ENCODE assay signal across 21 cellular contexts in the genomic region with DNA sequence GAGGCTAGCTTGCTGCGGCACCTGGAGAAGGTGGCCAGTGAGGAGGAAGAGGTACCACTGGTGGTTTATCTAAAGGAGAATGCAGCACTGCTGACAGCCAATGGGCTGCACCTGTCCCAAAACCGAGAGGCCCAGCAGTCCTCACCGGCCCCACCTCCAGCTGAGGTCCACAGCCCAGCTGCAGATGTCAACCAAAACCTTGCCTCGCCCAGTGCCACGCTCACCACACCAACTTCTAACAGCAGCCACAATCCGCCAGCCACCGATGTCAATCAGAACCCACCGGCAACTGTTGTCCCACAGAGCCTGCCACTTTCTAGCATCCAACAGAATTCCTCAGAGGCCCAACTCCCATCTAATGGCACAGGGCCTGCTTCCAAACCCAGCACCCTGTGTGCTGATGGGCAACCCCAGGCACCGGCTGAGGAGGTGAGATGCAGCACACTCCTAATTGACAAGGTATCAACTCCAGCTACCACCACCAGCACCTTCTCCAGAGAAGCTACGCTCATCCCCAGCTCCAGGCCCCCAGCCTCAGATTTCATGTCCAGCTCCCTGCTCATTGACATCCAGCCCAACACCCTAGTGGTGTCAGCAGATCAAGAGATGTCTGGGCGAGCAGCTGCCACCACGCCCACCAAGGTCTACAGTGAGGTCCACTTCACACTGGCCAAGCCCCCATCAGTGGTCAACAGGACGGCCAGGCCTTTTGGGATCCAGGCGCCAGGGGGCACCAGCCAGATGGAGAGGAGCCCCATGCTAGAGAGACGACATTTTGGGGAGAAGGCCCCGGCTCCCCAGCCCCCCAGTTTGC. TPM values are rescaled to one million over a fixed set of nuclear protein-coding genes. Genes with fewer than 3 reads are reported as not detected.
DNase-seq lines count a peak whose midpoint lies in the region; FAIRE-seq and TF ChIP-seq lines count a peak whose summit lies in the region.
"Had no signal": no experiment of that assay in that cellular context is flagged by ENCODE, and none has a peak within 500 bp of the region (broad histone marks: within the 10 kb centered on the region; RNA-seq: fewer than 3 reads in every experiment).

No MANE protein-coding gene starts in this region.

- intact Hi-C loops in ascending aorta (cut with DNase I) (no loop called here), breast epithelium (cut with DNase I; ENCODE audit: low total_unique reads) (no loop called here)

- H2BK120ac ChIP-seq in trophoblast cell (ENCODE audit: insufficient read depth, low read length, poor library complexity), result no peak overlapping the region

- H3K27ac ChIP-seq in ascending aorta (peak overlapping the region; percentile 86), right atrium auricular region (peak overlapping the region; percentile 96), trophoblast cell (ENCODE audit: low read depth, low read length) (no peak overlapping the region), WERI-Rb-1 (no peak overlapping the region), breast epithelium (peak overlapping the region in 1 of 2 donors; percentile 54)
- H3K27ac ChIP-seq: right lobe of liver had no signal

- H2AFZ ChIP-seq in trophoblast cell (ENCODE audit: insufficient read depth, low read length, poor library complexity), result no peak overlapping the region

- TF ChIP-seq CTCF in ascending aorta (IDR thresholded peaks at IDR 0.05), result no peak
- no peak for TF ChIP-seq CTCF in right atrium auricular region (IDR thresholded peaks at IDR 0.05)
- no peak for TF ChIP-seq CTCF in GM20000 (IDR thresholded peaks at IDR 0.05; ENCODE audit: extremely low read depth, missing control alignments)
- TF ChIP-seq CTCF in WERI-Rb-1 (IDR thresholded peaks at IDR 0.05; ENCODE audit: low read depth, low read length), result no peak
- no peak for TF ChIP-seq CTCF in breast epithelium (IDR thresholded peaks at IDR 0.05)

- peaks cover 15% of the 10 kb centered on the region for H3K79me1 ChIP-seq in trophoblast cell (ENCODE audit: low read length)

- H3K9me3 ChIP-seq in ascending aorta, result no peaks in the 10 kb centered on the region
- no peaks in the 10 kb centered on the region for H3K9me3 ChIP-seq in right atrium auricular region
- H3K9me3 ChIP-seq in trophoblast cell (ENCODE audit: insufficient read depth, low read depth, low read length), result no peaks in the 10 kb centered on the region
- H3K9me3 ChIP-seq in WERI-Rb-1 (ENCODE audit: severe bottlenecking), result no peaks in the 10 kb centered on the region
- H3K9me3 ChIP-seq in breast epithelium, result no peaks in the 10 kb centered on the region
- H3K9me3 ChIP-seq: right lobe of liver had no signal

- H3K27me3 ChIP-seq in ascending aorta (no peaks in the 10 kb centered on the region), right atrium auricular region (no peaks in the 10 kb centered on the region), trophoblast cell (ENCODE audit: insufficient read depth, low read length) (no peaks in the 10 kb centered on the region), WERI-Rb-1 (ENCODE audit: insufficient read depth, low read depth, severe bottlenecking) (no peaks in the 10 kb centered on the region), breast epithelium (no peaks in the 10 kb centered on the region)
- H3K27me3 ChIP-seq: right lobe of liver had no signal

- H3K4ac ChIP-seq in trophoblast cell (ENCODE audit: low read depth, low read length), result no peak overlapping the region

- H3K4me1 ChIP-seq in ascending aorta, result peaks cover 47 to 90% of the 10 kb centered on the region in 2 donors
- H3K4me1 ChIP-seq in right atrium auricular region, result peaks cover 0 to 99% of the 10 kb centered on the region in 2 donors
- H3K4me1 ChIP-seq in trophoblast cell (ENCODE audit: control insufficient read depth in 1 of 2, insufficient read depth in 2 of 2, low read length in 2 of 2), result peaks cover 14 to 23% of the 10 kb centered on the region in 2 experiments
- peaks cover 0 to 9% of the 10 kb centered on the region in 2 donors for H3K4me1 ChIP-seq in breast epithelium

- no peak overlapping the region for H2BK5ac ChIP-seq in trophoblast cell (ENCODE audit: low read depth, low read length, poor library complexity)

- H3K14ac ChIP-seq in trophoblast cell (ENCODE audit: low read length), result no peak overlapping the region

- H3K18ac ChIP-seq in trophoblast cell (ENCODE audit: low read length), result no peak overlapping the region

- peaks cover 5% of the 10 kb centered on the region for H3K79me2 ChIP-seq in trophoblast cell (ENCODE audit: control insufficient read depth, insufficient read depth, low read length, poor library complexity)

- DNase-seq in ascending aorta (ENCODE audit: low spot score in 2 of 2) (no peak), right atrium auricular region (ENCODE audit: low spot score) (no peak), trophoblast cell (no peak), urothelium cell line (ENCODE audit: low spot score) (no peak), GM20000 (ENCODE audit: low spot score) (no peak), WERI-Rb-1 (no peak), breast epithelium (ENCODE audit: low spot score in 2 of 2) (no peak)
- DNase-seq: activated CD4-positive, alpha-beta T cell treated with anti-CD3 and anti-CD28 coated beads, Interleukin-2, amount 10 ng/mL, durations not matched to agents 7 days and 5 days; activated CD8-positive, alpha-beta memory T cell treated with anti-CD3 and anti-CD28 coated beads, Interleukin-2, amount 50 U/mL, for 4 hours; activated effector memory CD4-positive, alpha-beta T cell treated with anti-CD3 and anti-CD28 coated beads, Interleukin-2, amount 50 U/mL, for 16 hours; amniotic stem cell; CD4-positive, alpha-beta memory T cell; DMS153; effector CD4-positive, alpha-beta T cell; GDM1; GOT3; NCI-H2171 treated with DMSO at 0.1 percent for 48 hours; NCI-H526 treated with DMSO at 0.1 percent for 48 hours; T-helper 17 cell had no signal

- H2AK5ac ChIP-seq in trophoblast cell (ENCODE audit: low read length), result no peak overlapping the region

- H4K91ac ChIP-seq in trophoblast cell (ENCODE audit: low read depth, low read length), result peak overlapping the region; percentile 22

- no peak overlapping the region for H4K8ac ChIP-seq in trophoblast cell (ENCODE audit: low read depth, low read length)

- H2BK12ac ChIP-seq in trophoblast cell (ENCODE audit: low read length), result no peak overlapping the region

- FAIRE-seq in urothelium cell line (lab: Jason Lieb, UNC), result peak; percentile 35

- peak overlapping the region in 1 of 2 donors; percentile 35 for H3K4me3 ChIP-seq in ascending aorta
- H3K4me3 ChIP-seq in right atrium auricular region, result no peak overlapping the region
- no peak overlapping the region for H3K4me3 ChIP-seq in trophoblast cell (ENCODE audit: low read depth, low read length)
- no peak overlapping the region for H3K4me3 ChIP-seq in WERI-Rb-1 (ENCODE audit: low read depth, low read length)
- no peak overlapping the region for H3K4me3 ChIP-seq in breast epithelium
- H3K4me3 ChIP-seq: right lobe of liver had no signal

- H3K4me2 ChIP-seq in trophoblast cell (ENCODE audit: low read length), result no peak overlapping the region

- H3K9ac ChIP-seq in trophoblast cell (ENCODE audit: low read length), result no peak overlapping the region

- H3K36me3 ChIP-seq in ascending aorta (peaks cover 34 to 46% of the 10 kb centered on the region in 2 donors), right atrium auricular region (peaks cover 55% of the 10 kb centered on the region), trophoblast cell (ENCODE audit: control insufficient read depth in 1 of 2, insufficient read depth in 2 of 2, low read length in 2 of 2) (peaks cover 52 to 59% of the 10 kb centered on the region in 2 experiments), WERI-Rb-1 (no peaks in the 10 kb centered on the region), breast epithelium (no peaks in the 10 kb centered on the region)

- no CpG with 5 or more reads among the region's 16 CpGs for WGBS in trophoblast cell (ENCODE audit: extremely low coverage, insufficient coverage, insufficient read length)

- no peak overlapping the region for H4K12ac ChIP-seq in trophoblast cell (ENCODE audit: low read depth, low read length)

- TF ChIP-seq POLR2A in breast epithelium (IDR thresholded peaks at IDR 0.05), result no peak

- no peak overlapping the region for H3K23ac ChIP-seq in trophoblast cell (ENCODE audit: low read length)

RNA-seq across cellular contexts. Expression of gene SYNPO, which starts 8.0 kb away (rescaled TPM):
- 128 TPM for total RNA-seq in ascending aorta
- 100 to 1,000 TPM; 369 to 413 TPM for total RNA-seq in right atrium auricular region
- polyA plus RNA-seq in trophoblast cell (2013), result 52.3 and 58.9 TPM in 2 replicates
- 10 to 100 TPM in 2 of 3 donors, 1 to 10 TPM in 1; 6.3 to 22.4 (median 15.4) TPM for total RNA-seq in breast epithelium
- polyA plus RNA-seq: CD4-positive, alpha-beta memory T cell had no signal

RNA-seq across cellular contexts. Expression of gene MYOZ3, which starts 12.6 kb away (rescaled TPM):
- total RNA-seq in ascending aorta (1.1 TPM), right atrium auricular region (1 to 10 TPM; 2.0 to 3.5 TPM), breast epithelium (under 1 TPM; under 0.01 to 0.33 (median 0.15) TPM)
- 9.5 and 10.0 TPM in 2 replicates for polyA plus RNA-seq in trophoblast cell (2013)
- total RNA-seq: CD4-positive, alpha-beta memory T cell; mononuclear cell; T-helper 17 cell had no signal
- polyA plus RNA-seq: CD4-positive, alpha-beta memory T cell had no signal

RNA-seq across cellular contexts. Expression of gene RBM22, which starts 52.4 kb away (rescaled TPM):
- total RNA-seq in ascending aorta (45.3 TPM), right atrium auricular region (10 to 100 TPM; 26.0 to 29.5 TPM), breast epithelium (10 to 100 TPM; 40.5 to 57.8 (median 44.9) TPM)
- 50.4 and 51.3 TPM in 2 replicates for polyA plus RNA-seq in trophoblast cell (2013)

Comparison
In these comparisons a context has a peak if more than half of its experiments do, and no peak if none do; other contexts are left out.
1. H3K27ac ChIP-seq: peak in ascending aorta (2 of 2) and right atrium auricular region (2 of 2); none in trophoblast cell (single experiment) and WERI-Rb-1 (single experiment).